Comparison of ENCODE assay signal across 1 cellular context in the genomic region with DNA sequence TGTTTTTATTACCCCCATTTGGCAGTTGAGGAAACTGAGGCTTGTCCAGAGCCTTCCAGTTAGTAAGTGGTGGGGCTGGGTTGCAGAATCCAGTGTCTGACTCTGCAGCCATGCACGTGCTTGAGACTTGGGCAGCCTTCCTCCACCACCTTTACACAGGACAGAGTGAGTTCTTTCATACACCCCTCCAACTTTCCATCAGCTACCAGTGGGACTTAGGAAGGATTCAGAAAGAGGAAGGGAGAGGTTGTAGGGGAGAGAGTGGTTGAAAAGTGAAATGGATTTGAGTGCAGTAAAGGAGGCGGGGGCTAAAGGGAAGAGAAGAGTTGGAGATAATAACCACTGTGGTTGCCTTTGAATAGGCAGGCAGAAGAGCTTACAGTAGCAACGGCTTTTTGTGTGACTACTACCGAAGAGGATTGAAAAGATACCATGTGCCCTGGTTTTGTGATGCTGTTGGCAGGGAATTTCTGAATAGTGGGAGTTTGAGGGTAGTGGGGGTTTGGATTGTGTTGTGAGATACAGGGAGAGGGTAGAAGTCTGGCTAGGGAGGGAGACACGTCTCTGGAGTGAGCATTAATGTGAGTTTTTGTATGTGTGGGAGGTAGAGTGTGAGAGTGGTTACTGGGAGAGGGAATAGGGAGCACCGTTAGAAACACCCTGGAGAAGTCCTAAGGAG.
TF ChIP-seq lines count a peak whose summit lies in the region.

No MANE protein-coding gene starts in this region.

TF ChIP-seq in K562, 482 proteins besides CTCF, POLR2A, EP300 and RAD21 (continues in another document):
- no peak for TF ChIP-seq NELFE (IDR thresholded peaks at IDR 0.05; ENCODE audit: insufficient read depth, insufficient read length)
- no peak for TF ChIP-seq BRCA1 (IDR thresholded peaks at IDR 0.05)
- TF ChIP-seq BRCA1 (CRISPR knock-in tag; IDR thresholded peaks at IDR 0.05) = no peak
- TF ChIP-seq MIER1 (IDR thresholded peaks at IDR 0.05; ENCODE audit: low read depth) = 0 out of 2 replicates have a peak, but pooled peaks have one; percentile 40
- TF ChIP-seq TCF7L2 (IDR thresholded peaks at IDR 0.05; ENCODE audit: low read depth, low read length) = no peak
- TF ChIP-seq, protein P1, sequence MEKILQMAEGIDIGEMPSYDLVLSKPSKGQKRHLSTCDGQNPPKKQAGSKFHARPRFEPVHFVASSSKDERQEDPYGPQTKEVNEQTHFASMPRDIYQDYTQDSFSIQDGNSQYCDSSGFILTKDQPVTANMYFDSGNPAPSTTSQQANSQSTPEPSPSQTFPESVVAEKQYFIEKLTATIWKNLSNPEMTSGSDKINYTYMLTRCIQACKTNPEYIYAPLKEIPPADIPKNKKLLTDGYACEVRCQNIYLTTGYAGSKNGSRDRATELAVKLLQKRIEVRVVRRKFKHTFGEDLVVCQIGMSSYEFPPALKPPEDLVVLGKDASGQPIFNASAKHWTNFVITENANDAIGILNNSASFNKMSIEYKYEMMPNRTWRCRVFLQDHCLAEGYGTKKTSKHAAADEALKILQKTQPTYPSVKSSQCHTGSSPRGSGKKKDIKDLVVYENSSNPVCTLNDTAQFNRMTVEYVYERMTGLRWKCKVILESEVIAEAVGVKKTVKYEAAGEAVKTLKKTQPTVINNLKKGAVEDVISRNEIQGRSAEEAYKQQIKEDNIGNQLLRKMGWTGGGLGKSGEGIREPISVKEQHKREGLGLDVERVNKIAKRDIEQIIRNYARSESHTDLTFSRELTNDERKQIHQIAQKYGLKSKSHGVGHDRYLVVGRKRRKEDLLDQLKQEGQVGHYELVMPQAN (IDR thresholded peaks at IDR 0.05; ENCODE audit: borderline replicate concordance) = peak; percentile 55; the same call in 1 of the 2 replicates
- TF ChIP-seq FOXA3 (CRISPR knock-in tag; conservative IDR thresholded peaks at IDR 0.05 in 1 of 2, IDR thresholded peaks at IDR 0.05 in 1 of 2) = 0 out of 4 replicates have a peak, but pooled peaks of 1 of the 2 experiments have one; percentile 44
- peak in 1 of 2 experiments; percentile 66; a peak in 1 of 4 replicates for TF ChIP-seq HDAC1 (IDR thresholded peaks at IDR 0.05)
- TF ChIP-seq ZNF3 (CRISPR knock-in tag; IDR thresholded peaks at IDR 0.05) = no peak
- TF ChIP-seq LARP7 (IDR thresholded peaks at IDR 0.05) = peak; percentile 65; the same call in 1 of the 2 replicates
- no peak for TF ChIP-seq RBM15 (IDR thresholded peaks at IDR 0.05; ENCODE audit: insufficient read depth, low read length)
- peak; percentile 56 for TF ChIP-seq LEF1 (IDR thresholded peaks at IDR 0.05)
- TF ChIP-seq, protein P2, sequence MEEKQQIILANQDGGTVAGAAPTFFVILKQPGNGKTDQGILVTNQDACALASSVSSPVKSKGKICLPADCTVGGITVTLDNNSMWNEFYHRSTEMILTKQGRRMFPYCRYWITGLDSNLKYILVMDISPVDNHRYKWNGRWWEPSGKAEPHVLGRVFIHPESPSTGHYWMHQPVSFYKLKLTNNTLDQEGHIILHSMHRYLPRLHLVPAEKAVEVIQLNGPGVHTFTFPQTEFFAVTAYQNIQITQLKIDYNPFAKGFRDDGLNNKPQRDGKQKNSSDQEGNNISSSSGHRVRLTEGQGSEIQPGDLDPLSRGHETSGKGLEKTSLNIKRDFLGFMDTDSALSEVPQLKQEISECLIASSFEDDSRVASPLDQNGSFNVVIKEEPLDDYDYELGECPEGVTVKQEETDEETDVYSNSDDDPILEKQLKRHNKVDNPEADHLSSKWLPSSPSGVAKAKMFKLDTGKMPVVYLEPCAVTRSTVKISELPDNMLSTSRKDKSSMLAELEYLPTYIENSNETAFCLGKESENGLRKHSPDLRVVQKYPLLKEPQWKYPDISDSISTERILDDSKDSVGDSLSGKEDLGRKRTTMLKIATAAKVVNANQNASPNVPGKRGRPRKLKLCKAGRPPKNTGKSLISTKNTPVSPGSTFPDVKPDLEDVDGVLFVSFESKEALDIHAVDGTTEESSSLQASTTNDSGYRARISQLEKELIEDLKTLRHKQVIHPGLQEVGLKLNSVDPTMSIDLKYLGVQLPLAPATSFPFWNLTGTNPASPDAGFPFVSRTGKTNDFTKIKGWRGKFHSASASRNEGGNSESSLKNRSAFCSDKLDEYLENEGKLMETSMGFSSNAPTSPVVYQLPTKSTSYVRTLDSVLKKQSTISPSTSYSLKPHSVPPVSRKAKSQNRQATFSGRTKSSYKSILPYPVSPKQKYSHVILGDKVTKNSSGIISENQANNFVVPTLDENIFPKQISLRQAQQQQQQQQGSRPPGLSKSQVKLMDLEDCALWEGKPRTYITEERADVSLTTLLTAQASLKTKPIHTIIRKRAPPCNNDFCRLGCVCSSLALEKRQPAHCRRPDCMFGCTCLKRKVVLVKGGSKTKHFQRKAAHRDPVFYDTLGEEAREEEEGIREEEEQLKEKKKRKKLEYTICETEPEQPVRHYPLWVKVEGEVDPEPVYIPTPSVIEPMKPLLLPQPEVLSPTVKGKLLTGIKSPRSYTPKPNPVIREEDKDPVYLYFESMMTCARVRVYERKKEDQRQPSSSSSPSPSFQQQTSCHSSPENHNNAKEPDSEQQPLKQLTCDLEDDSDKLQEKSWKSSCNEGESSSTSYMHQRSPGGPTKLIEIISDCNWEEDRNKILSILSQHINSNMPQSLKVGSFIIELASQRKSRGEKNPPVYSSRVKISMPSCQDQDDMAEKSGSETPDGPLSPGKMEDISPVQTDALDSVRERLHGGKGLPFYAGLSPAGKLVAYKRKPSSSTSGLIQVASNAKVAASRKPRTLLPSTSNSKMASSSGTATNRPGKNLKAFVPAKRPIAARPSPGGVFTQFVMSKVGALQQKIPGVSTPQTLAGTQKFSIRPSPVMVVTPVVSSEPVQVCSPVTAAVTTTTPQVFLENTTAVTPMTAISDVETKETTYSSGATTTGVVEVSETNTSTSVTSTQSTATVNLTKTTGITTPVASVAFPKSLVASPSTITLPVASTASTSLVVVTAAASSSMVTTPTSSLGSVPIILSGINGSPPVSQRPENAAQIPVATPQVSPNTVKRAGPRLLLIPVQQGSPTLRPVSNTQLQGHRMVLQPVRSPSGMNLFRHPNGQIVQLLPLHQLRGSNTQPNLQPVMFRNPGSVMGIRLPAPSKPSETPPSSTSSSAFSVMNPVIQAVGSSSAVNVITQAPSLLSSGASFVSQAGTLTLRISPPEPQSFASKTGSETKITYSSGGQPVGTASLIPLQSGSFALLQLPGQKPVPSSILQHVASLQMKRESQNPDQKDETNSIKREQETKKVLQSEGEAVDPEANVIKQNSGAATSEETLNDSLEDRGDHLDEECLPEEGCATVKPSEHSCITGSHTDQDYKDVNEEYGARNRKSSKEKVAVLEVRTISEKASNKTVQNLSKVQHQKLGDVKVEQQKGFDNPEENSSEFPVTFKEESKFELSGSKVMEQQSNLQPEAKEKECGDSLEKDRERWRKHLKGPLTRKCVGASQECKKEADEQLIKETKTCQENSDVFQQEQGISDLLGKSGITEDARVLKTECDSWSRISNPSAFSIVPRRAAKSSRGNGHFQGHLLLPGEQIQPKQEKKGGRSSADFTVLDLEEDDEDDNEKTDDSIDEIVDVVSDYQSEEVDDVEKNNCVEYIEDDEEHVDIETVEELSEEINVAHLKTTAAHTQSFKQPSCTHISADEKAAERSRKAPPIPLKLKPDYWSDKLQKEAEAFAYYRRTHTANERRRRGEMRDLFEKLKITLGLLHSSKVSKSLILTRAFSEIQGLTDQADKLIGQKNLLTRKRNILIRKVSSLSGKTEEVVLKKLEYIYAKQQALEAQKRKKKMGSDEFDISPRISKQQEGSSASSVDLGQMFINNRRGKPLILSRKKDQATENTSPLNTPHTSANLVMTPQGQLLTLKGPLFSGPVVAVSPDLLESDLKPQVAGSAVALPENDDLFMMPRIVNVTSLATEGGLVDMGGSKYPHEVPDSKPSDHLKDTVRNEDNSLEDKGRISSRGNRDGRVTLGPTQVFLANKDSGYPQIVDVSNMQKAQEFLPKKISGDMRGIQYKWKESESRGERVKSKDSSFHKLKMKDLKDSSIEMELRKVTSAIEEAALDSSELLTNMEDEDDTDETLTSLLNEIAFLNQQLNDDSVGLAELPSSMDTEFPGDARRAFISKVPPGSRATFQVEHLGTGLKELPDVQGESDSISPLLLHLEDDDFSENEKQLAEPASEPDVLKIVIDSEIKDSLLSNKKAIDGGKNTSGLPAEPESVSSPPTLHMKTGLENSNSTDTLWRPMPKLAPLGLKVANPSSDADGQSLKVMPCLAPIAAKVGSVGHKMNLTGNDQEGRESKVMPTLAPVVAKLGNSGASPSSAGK (IDR thresholded peaks at IDR 0.05) = 0 out of 2 replicates have a peak, but pooled peaks have one; percentile 7
- TF ChIP-seq, protein P3, sequence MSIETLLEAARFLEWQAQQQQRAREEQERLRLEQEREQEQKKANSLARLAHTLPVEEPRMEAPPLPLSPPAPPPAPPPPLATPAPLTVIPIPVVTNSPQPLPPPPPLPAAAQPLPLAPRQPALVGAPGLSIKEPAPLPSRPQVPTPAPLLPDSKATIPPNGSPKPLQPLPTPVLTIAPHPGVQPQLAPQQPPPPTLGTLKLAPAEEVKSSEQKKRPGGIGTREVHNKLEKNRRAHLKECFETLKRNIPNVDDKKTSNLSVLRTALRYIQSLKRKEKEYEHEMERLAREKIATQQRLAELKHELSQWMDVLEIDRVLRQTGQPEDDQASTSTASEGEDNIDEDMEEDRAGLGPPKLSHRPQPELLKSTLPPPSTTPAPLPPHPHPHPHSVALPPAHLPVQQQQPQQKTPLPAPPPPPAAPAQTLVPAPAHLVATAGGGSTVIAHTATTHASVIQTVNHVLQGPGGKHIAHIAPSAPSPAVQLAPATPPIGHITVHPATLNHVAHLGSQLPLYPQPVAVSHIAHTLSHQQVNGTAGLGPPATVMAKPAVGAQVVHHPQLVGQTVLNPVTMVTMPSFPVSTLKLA (conservative IDR thresholded peaks at IDR 0.05) = peak in 1 of 2 experiments; percentile 63; a peak in 2 of 4 replicates
- TF ChIP-seq RBM34 (IDR thresholded peaks at IDR 0.05; ENCODE audit: borderline replicate concordance, insufficient read depth, low read length) = no peak
- 0 out of 4 replicates have a peak, but pooled peaks of 1 of the 2 experiments have one; percentile 12 for TF ChIP-seq ARNT (IDR thresholded peaks at IDR 0.05)
- TF ChIP-seq MAZ (CRISPR knock-in tag; conservative IDR thresholded peaks at IDR 0.05 in 1 of 2, IDR thresholded peaks at IDR 0.05 in 1 of 2) = no peak
- TF ChIP-seq, protein P4, sequence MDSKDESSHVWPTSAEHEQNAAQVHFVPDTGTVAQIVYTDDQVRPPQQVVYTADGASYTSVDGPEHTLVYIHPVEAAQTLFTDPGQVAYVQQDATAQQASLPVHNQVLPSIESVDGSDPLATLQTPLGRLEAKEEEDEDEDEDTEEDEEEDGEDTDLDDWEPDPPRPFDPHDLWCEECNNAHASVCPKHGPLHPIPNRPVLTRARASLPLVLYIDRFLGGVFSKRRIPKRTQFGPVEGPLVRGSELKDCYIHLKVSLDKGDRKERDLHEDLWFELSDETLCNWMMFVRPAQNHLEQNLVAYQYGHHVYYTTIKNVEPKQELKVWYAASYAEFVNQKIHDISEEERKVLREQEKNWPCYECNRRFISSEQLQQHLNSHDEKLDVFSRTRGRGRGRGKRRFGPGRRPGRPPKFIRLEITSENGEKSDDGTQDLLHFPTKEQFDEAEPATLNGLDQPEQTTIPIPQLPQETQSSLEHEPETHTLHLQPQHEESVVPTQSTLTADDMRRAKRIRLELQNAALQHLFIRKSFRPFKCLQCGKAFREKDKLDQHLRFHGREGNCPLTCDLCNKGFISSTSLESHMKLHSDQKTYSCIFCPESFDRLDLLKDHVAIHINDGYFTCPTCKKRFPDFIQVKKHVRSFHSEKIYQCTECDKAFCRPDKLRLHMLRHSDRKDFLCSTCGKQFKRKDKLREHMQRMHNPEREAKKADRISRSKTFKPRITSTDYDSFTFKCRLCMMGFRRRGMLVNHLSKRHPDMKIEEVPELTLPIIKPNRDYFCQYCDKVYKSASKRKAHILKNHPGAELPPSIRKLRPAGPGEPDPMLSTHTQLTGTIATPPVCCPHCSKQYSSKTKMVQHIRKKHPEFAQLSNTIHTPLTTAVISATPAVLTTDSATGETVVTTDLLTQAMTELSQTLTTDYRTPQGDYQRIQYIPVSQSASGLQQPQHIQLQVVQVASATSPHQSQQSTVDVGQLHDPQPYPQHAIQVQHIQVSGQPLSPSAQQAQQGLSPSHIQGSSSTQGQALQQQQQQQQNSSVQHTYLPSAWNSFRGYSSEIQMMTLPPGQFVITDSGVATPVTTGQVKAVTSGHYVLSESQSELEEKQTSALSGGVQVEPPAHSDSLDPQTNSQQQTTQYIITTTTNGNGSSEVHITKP (IDR thresholded peaks at IDR 0.05; ENCODE audit: partially characterized antibody) = no peak
- TF ChIP-seq, protein P5, sequence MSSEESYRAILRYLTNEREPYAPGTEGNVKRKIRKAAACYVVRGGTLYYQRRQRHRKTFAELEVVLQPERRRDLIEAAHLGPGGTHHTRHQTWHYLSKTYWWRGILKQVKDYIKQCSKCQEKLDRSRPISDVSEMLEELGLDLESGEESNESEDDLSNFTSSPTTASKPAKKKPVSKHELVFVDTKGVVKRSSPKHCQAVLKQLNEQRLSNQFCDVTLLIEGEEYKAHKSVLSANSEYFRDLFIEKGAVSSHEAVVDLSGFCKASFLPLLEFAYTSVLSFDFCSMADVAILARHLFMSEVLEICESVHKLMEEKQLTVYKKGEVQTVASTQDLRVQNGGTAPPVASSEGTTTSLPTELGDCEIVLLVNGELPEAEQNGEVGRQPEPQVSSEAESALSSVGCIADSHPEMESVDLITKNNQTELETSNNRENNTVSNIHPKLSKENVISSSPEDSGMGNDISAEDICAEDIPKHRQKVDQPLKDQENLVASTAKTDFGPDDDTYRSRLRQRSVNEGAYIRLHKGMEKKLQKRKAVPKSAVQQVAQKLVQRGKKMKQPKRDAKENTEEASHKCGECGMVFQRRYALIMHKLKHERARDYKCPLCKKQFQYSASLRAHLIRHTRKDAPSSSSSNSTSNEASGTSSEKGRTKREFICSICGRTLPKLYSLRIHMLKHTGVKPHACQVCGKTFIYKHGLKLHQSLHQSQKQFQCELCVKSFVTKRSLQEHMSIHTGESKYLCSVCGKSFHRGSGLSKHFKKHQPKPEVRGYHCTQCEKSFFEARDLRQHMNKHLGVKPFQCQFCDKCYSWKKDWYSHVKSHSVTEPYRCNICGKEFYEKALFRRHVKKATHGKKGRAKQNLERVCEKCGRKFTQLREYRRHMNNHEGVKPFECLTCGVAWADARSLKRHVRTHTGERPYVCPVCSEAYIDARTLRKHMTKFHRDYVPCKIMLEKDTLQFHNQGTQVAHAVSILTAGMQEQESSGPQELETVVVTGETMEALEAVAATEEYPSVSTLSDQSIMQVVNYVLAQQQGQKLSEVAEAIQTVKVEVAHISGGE (CRISPR knock-in tag; IDR thresholded peaks at IDR 0.05) = no peak
